In genomic region chr15:89116404-89116803, GRCh38 we compare ENCODE assay signal across 11 cellular contexts. TPM values are rescaled to one million over a fixed set of nuclear protein-coding genes. Genes with fewer than 3 reads are reported as not detected.
A peak's percentile ranks its signal among the peaks of the same experiment; 100 is the strongest.
DNase-seq lines count a peak whose midpoint lies in the region; ATAC-seq and TF ChIP-seq lines count a peak whose summit lies in the region.
"Had no signal": no experiment of that assay in that cellular context is flagged by ENCODE, and none has a peak within 500 bp of the region (broad histone marks: within the 10 kb centered on the region; RNA-seq: fewer than 3 reads in every experiment).

No MANE protein-coding gene starts in this region.

- H3K4me1 ChIP-seq in MM.1S (ENCODE audit: low read length) = peaks cover 83% of the 10 kb centered on the region
- peaks cover 99% of the 10 kb centered on the region for H3K4me1 ChIP-seq in left ventricle myocardium inferior
- peaks cover 83 to 98% (median 94%) of the 10 kb centered on the region in 4 donors for H3K4me1 ChIP-seq in stomach

- 31 to 51% (median 48%) methylated on average over 5 to 7 of the region's 7 CpGs for WGBS in stomach, 5 donors

- H3K9me3 ChIP-seq in MM.1S (replicated peaks; ENCODE audit: insufficient read depth, low read length) = no peaks in the 10 kb centered on the region
- H3K9me3 ChIP-seq in left ventricle myocardium inferior (replicated peaks) = no peaks in the 10 kb centered on the region
- H3K9me3 ChIP-seq in stomach = no peaks in the 10 kb centered on the region

- H3K9me3 Mint-ChIP-seq in activated CD8-positive, alpha-beta memory T cell treated with anti-CD3 and anti-CD28 coated beads, Interleukin-2, amount 10 ng/mL, durations not matched to agents 7 days and 5 days (ENCODE audit: low read depth) = no peaks in the 10 kb centered on the region
- H3K9me3 Mint-ChIP-seq: activated naive CD4-positive, alpha-beta T cell treated with anti-CD3 and anti-CD28 coated beads for 36 hours had no signal

- H3K36me3 ChIP-seq in MM.1S (replicated peaks; ENCODE audit: insufficient read depth, low read length) (peaks cover 5% of the 10 kb centered on the region), left ventricle myocardium inferior (peaks cover 43% of the 10 kb centered on the region), stomach (peaks cover 6 to 53% (median 46%) of the 10 kb centered on the region in 4 donors)

- no peak overlapping the region for H3K27ac Mint-ChIP-seq in activated CD8-positive, alpha-beta memory T cell treated with anti-CD3 and anti-CD28 coated beads, Interleukin-2, amount 10 ng/mL, durations not matched to agents 7 days and 5 days
- H3K27ac Mint-ChIP-seq: activated naive CD4-positive, alpha-beta T cell treated with anti-CD3 and anti-CD28 coated beads for 36 hours had no signal

- no peak overlapping the region for H3K4me3 Mint-ChIP-seq in activated CD8-positive, alpha-beta memory T cell treated with anti-CD3 and anti-CD28 coated beads, Interleukin-2, amount 10 ng/mL, durations not matched to agents 7 days and 5 days
- H3K4me3 Mint-ChIP-seq: activated naive CD4-positive, alpha-beta T cell treated with anti-CD3 and anti-CD28 coated beads for 36 hours had no signal

- peak; percentile 84 for DNase-seq in MM.1S
- peak; percentile 98 for DNase-seq in SHP77 treated with DMSO at 0.1 percent for 48 hours (lab: John Stamatoyannopoulos, UW)
- DNase-seq in left ventricle myocardium inferior = no peak
- DNase-seq in stomach = no peak
- no peak for DNase-seq in stimulated activated CD4-positive, alpha-beta T cell treated with anti-CD3 and anti-CD28 coated beads, Interleukin-2, amount 100 ng/mL, for 48 hours
- DNase-seq in activated CD8-positive, alpha-beta memory T cell treated with anti-CD3 and anti-CD28 coated beads, Interleukin-2, amount 10 ng/mL, durations not matched to agents 7 days and 5 days = no peak
- DNase-seq: activated naive CD4-positive, alpha-beta T cell treated with anti-CD3 and anti-CD28 coated beads for 36 hours; DND-41; stimulated activated CD4-positive, alpha-beta T cell treated with anti-CD3 and anti-CD28 coated beads, Interleukin-4, amount 100 ng/mL, for 4 hours had no signal

- H4K20me1 ChIP-seq in MM.1S (ENCODE audit: insufficient read depth, low read length) = no peaks in the 10 kb centered on the region

- intact Hi-C loops in left ventricle myocardium inferior (cut with micrococcal nuclease) = no loop called here
- intact Hi-C loops in stomach (cut with DNase I; ENCODE audit: low total_unique reads) = no loop called here

- TF ChIP-seq CTCF in MM.1S (IDR thresholded peaks at IDR 0.05; ENCODE audit: low read length) (no peak), left ventricle myocardium inferior (IDR thresholded peaks at IDR 0.05; ENCODE audit: borderline replicate concordance) (no peak), stomach (IDR thresholded peaks at IDR 0.05) (no peak)

- H3K79me2 ChIP-seq in MM.1S (ENCODE audit: low read length) = peaks cover 66% of the 10 kb centered on the region

- H3K4me3 ChIP-seq in MM.1S (ENCODE audit: low read length) (peak overlapping the region; percentile 54), left ventricle myocardium inferior (no peak overlapping the region), stomach (no peak overlapping the region)

- no peak overlapping the region for H2AFZ ChIP-seq in MM.1S (ENCODE audit: low read length)

- H3K36me3 Mint-ChIP-seq in activated CD8-positive, alpha-beta memory T cell treated with anti-CD3 and anti-CD28 coated beads, Interleukin-2, amount 10 ng/mL, durations not matched to agents 7 days and 5 days = peaks cover 21% of the 10 kb centered on the region

- H3F3A ChIP-seq in MM.1S (ENCODE audit: insufficient read depth, low read length) = peaks cover 63% of the 10 kb centered on the region

- no peak for ATAC-seq in HG02884 (IDR thresholded peaks at IDR 0.05; ENCODE audit: unreplicated experiment)
- ATAC-seq in activated CD8-positive, alpha-beta memory T cell treated with anti-CD3 and anti-CD28 coated beads, Interleukin-2, amount 10 ng/mL, durations not matched to agents 7 days and 5 days = no peak
- ATAC-seq in GM21529 (IDR thresholded peaks at IDR 0.05; ENCODE audit: unreplicated experiment) = no peak

- peak overlapping the region; percentile 80 for H3K4me2 ChIP-seq in MM.1S (ENCODE audit: low read depth, low read length)

- H3K27ac ChIP-seq in MM.1S (ENCODE audit: low read length) (peak overlapping the region; percentile 98), left ventricle myocardium inferior (replicated peaks) (peak overlapping the region; percentile 95), stomach (peak overlapping the region; percentile 77 to 95 (median 83))

- no peak for TF ChIP-seq POLR2A in stomach (IDR thresholded peaks at IDR 0.05)

- peak overlapping the region; percentile 95 for H3K9ac ChIP-seq in MM.1S (ENCODE audit: low read length)

- peaks cover 13% of the 10 kb centered on the region for H3K4me1 Mint-ChIP-seq in activated CD8-positive, alpha-beta memory T cell treated with anti-CD3 and anti-CD28 coated beads, Interleukin-2, amount 10 ng/mL, durations not matched to agents 7 days and 5 days

- TF ChIP-seq EP300 in stomach (IDR thresholded peaks at IDR 0.05) = no peak

- CTCF ChIA-PET in activated CD8-positive, alpha-beta memory T cell treated with anti-CD3 and anti-CD28 coated beads, Interleukin-2, amount 10 ng/mL, durations not matched to agents 7 days and 5 days (lab: Charles Lee) = interaction anchor here (2.8 kb wide), 1 partner anchor 59 kb away, joined by 9 read pairs; no protein-coding TSS in a partner anchor

- H3K27me3 ChIP-seq in MM.1S (replicated peaks; ENCODE audit: insufficient read depth, low read length) = no peaks in the 10 kb centered on the region
- no peaks in the 10 kb centered on the region for H3K27me3 ChIP-seq in left ventricle myocardium inferior (ENCODE audit: low read depth)
- H3K27me3 ChIP-seq in stomach = no peaks in the 10 kb centered on the region

- no peaks in the 10 kb centered on the region for H3K9me2 ChIP-seq in MM.1S (replicated peaks; ENCODE audit: insufficient read depth, low read length)

- H3K27me3 Mint-ChIP-seq in activated CD8-positive, alpha-beta memory T cell treated with anti-CD3 and anti-CD28 coated beads, Interleukin-2, amount 10 ng/mL, durations not matched to agents 7 days and 5 days = no peaks in the 10 kb centered on the region

RNA-seq across cellular contexts. Expression of gene ABHD2, which starts 28.1 kb away (rescaled TPM):
- total RNA-seq in left ventricle myocardium inferior = 68.2 TPM
- 100 to 1,000 TPM in 4 of 5 donors, 10 to 100 TPM in 1; 16.5 to 192 (median 148) TPM for total RNA-seq in stomach
- 10 to 100 TPM in 1 of 3 donors, 1 to 10 TPM in 2; 5.1 to 16.9 (median 8.9) TPM for polyA plus RNA-seq in stomach
- total RNA-seq in activated CD8-positive, alpha-beta memory T cell treated with anti-CD3 and anti-CD28 coated beads, Interleukin-2, amount 10 ng/mL, durations not matched to agents 7 days and 5 days = 10 to 100 TPM; 53.3 to 58.1 TPM

Comparison
In these comparisons a context has a peak if more than half of its experiments do, and no peak if none do; other contexts are left out.
1. DNase-seq: peak in MM.1S (single experiment) and SHP77 treated with DMSO at 0.1 percent for 48 hours (single experiment); none in left ventricle myocardium inferior (single experiment), stomach (single experiment), stimulated activated CD4-positive, alpha-beta T cell treated with anti-CD3 and anti-CD28 coated beads, Interleukin-2, amount 100 ng/mL, for 48 hours (0 of 2) and activated CD8-positive, alpha-beta memory T cell treated with anti-CD3 and anti-CD28 coated beads, Interleukin-2, amount 10 ng/mL, durations not matched to agents 7 days and 5 days (single experiment).
2. Peak in every context shown above with its lines, with median percentiles within 50 percentile points of each other: H3K27ac ChIP-seq.